Comparison of ENCODE assay signal across 8 cellular contexts in the genomic region with DNA sequence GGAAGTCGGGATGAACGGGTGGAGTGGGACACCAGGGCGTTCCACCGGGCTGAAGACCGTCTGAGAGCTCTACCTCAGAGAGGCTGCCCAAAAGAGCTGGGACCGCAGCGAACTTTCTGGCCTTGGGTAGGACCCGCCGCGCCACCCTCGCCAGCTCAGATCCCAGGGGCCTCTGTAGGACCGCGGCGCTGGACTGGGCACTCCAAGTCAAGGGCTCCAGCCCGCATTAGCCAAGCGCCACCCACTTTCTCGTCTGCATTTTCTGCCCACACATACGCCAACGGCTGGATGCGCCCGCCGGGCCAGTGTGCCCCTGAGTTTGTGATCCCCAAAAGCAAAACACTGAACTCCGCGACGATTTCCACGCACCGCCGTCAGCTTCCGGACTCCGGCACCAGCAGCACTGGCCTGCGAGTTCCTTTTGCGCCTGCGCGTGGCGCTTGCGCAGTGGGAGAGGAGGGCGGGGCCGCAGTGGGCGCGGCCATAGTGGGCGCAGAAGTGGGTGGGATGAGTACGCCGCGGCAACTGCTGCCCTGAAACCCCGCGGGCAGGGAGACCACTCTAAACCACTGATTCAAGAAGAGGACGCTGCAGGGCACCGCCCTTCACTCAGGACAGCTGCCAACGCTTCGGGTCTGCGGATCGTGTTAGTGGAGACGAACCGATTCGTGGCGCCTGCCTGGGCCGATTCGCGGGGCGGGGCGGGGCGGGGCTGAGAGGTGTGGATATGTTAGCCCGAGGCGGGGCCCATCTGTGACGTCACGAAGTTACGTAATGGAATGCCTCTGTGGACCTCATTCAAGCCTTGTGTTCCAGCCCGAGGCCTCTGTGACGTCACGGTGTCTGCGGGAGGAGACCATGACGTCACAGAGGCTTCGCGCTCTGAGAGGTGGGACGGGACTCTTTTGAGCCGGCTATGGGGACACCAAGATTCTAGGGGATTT. TPM values are rescaled to one million over a fixed set of nuclear protein-coding genes. Genes with fewer than 3 reads are reported as not detected.
DNase-seq lines count a peak whose midpoint lies in the region; ATAC-seq and TF ChIP-seq lines count a peak whose summit lies in the region.

No MANE protein-coding gene starts in this region.

- H3K4me3 Mint-ChIP-seq in IgD-negative memory B cell: peak overlapping the region; percentile 96 to 98 (median 97)

- peak overlapping the region; percentile 99 to 100 (median 99) for H3K27ac Mint-ChIP-seq in IgD-negative memory B cell

- intact Hi-C loops in OCI-LY7 (cut with micrococcal nuclease; ENCODE audit: unreplicated experiment): loop anchor here (2.0 to 10.0 kb wide), 2 partner anchors 453 to 787 kb away; a partner anchor contains a TSS

- H3K9me2 ChIP-seq in OCI-LY7 (ENCODE audit: insufficient read depth, low read length): no peaks in the 10 kb centered on the region

- peaks cover 5% of the 10 kb centered on the region for H3K4me1 ChIP-seq in OCI-LY7 (ENCODE audit: insufficient read depth, low read length, poor library complexity, severe bottlenecking)

- no peak for TF ChIP-seq CTCF in OCI-LY7 (conservative IDR thresholded peaks at IDR 0.05; ENCODE audit: low read length)

- H3K9me3 Mint-ChIP-seq in IgD-negative memory B cell: peaks cover 0 to 4% (median 0%) of the 10 kb centered on the region in 3 donors

- no peaks in the 10 kb centered on the region for H3K9me3 ChIP-seq in OCI-LY7 (ENCODE audit: low read length)

- no peaks in the 10 kb centered on the region for H4K20me1 ChIP-seq in OCI-LY7 (ENCODE audit: insufficient read depth, low read length)

- H3K27ac ChIP-seq in OCI-LY7 (ENCODE audit: low read depth, low read length, poor library complexity, severe bottlenecking): peak overlapping the region; percentile 48
- H3K27ac ChIP-seq in epithelial cell of prostate: peak overlapping the region; percentile 76

- BruUV-seq in OCI-LY7 (replicated peaks; lab: Mats Ljungman, UMichigan): TSS peak; percentile 86

- H3K4me1 Mint-ChIP-seq in IgD-negative memory B cell: peaks cover 14 to 22% (median 16%) of the 10 kb centered on the region in 3 donors

- H3K36me3 Mint-ChIP-seq in IgD-negative memory B cell: peaks cover 4% of the 10 kb centered on the region

- POLR2A ChIA-PET in OCI-LY7 (lab: Charles Lee): interaction anchor here (0.7 to 1.5 kb wide), 5 partner anchors 18 to 1256 kb away, joined by 3 to 4 read pairs (median 4); a partner anchor contains a TSS

- peak overlapping the region; percentile 87 for H2AFZ ChIP-seq in OCI-LY7 (ENCODE audit: low read length)

- H3K27me3 Mint-ChIP-seq in IgD-negative memory B cell: peaks cover 27% of the 10 kb centered on the region

- H3K4me2 ChIP-seq in OCI-LY7 (ENCODE audit: low read length): peak overlapping the region; percentile 78

- ATAC-seq in GM21619 (IDR thresholded peaks at IDR 0.05; ENCODE audit: unreplicated experiment): peak; percentile 90

- CTCF ChIA-PET in OCI-LY7 (lab: Charles Lee; ENCODE audit: unreplicated experiment): interaction anchor here (0.6 kb wide), 2 partner anchors 30 to 493 kb away, joined by 3 to 4 read pairs; no protein-coding TSS in a partner anchor

- DNase-seq in DMS153 treated with DMSO at 0.1 percent for 48 hours (lab: John Stamatoyannopoulos, UW; ENCODE audit: unreplicated experiment) (peak; percentile 88), OCI-LY7 (ENCODE audit: low spot score) (peak; percentile 93), activated T-cell treated with anti-CD3 and anti-CD28 coated beads for 48 hours (ENCODE audit: low read depth) (peak; percentile 95), epithelial cell of prostate (ENCODE audit: low read depth, low spot score) (peak; percentile 85), mucosa of gallbladder (ENCODE audit: low spot score) (peak; percentile 96)
- DNase-seq in stimulated activated CD8-positive, alpha-beta memory T cell treated with anti-CD3 and anti-CD28 coated beads, Interleukin-4, amount 100 ng/mL, for 1 hour (ENCODE audit: low read depth in 2 of 2, low spot score in 1 of 2): peak; percentile 86 to 88

- peaks cover 5% of the 10 kb centered on the region; the same call in 1 of the 2 replicates for H3K79me2 ChIP-seq in OCI-LY7 (ENCODE audit: insufficient read depth, low read depth, low read length)

- peak overlapping the region; percentile 96 for H3K4me3 ChIP-seq in OCI-LY7 (ENCODE audit: low read depth, low read length, poor library complexity, severe bottlenecking)

- H3K36me3 ChIP-seq in OCI-LY7 (ENCODE audit: insufficient read depth, low read length): no peaks in the 10 kb centered on the region

RNA-seq across cellular contexts. Expression of a gene that starts 10.5 kb away (rescaled TPM):
- polyA plus RNA-seq in IgD-negative memory B cell: not detected
- total RNA-seq in OCI-LY7 (2014; rRNA removed; shearing (Covaris generic)): not detected in 2 replicates
- total RNA-seq in OCI-LY7 (2022) (not detected in 2 replicates), mucosa of gallbladder (4.9 TPM)

Comparison
In these comparisons a context has a peak if more than half of its experiments do, and no peak if none do; other contexts are left out.
1. Peak in every context shown above with its lines: DNase-seq, ATAC-seq, H3K4me3 ChIP-seq and H3K27ac ChIP-seq.